ENCODE assay signal across 8 cellular contexts in the genomic region with DNA sequence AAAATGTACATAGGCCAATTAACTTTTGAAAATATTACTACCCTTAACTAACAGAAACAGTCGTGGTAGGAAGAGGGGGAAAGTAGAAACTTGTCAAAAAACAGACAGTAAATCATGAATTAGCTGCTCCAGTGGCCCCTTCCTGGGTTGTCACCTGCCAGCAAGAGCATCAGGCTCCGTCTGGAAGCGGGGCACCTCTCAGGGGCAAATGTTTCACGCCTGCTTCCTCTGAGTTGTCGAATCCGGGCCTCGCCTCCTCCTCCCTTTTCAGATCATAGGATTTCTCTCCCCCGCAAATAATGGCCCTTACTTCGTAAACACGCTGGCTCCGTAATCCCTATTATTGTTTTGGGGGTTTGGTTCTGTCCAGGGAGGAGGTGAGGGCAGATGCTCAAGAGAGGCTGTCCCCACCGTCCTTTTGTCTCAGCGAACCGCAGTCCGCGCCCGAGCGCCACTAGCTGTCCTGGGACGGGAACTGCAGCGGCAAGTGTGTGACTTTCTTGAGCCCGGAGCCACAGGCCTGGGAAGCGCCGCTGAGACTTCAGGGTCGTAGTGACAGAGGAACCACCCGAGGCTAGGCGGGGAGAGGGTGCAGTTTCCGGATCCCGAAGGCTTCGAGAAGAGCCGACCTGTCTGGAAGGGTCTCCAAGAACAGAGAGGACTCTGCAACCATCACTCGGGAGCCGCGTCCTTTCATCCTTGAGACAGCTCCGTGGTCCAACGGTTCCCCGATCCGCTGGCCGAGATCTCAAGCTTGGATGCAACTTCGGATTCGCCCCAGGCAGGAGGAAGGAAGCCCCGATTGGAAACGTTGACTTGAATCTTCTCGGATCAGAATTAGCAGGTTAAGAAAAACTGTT.
DNase-seq lines count a peak whose midpoint lies in the region; ATAC-seq, FAIRE-seq and TF ChIP-seq lines count a peak whose summit lies in the region.

No MANE protein-coding gene starts in this region.

- peak; percentile 61 for DNase-seq in GM12891 (ENCODE audit: insufficient read length, low spot score)
- DNase-seq in NCI-H1105 treated with DMSO at 0.1 percent for 48 hours (lab: John Stamatoyannopoulos, UW): peak; percentile 90
- DNase-seq in T-helper 1 cell: peak; percentile 33 to 84 (median 67)
- DNase-seq in amniotic epithelial cell (ENCODE audit: low read depth): peak; percentile 52
- peak; percentile 70 for DNase-seq in hepatic stellate cell (ENCODE audit: low spot score)
- DNase-seq in retinal pigment epithelial cell (ENCODE audit: low read depth): no peak
- DNase-seq in epidermal melanocyte (ENCODE audit: insufficient read length, low spot score): no peak

- TF ChIP-seq POLR2A in GM12891 (IDR thresholded peaks at IDR 0.05; ENCODE audit: low read depth, low read length): no peak

- ATAC-seq in HG02763 (IDR thresholded peaks at IDR 0.05; ENCODE audit: unreplicated experiment): peak; percentile 69

- peak; percentile 89 for FAIRE-seq in GM12891 (lab: Jason Lieb, UNC)

- TF ChIP-seq CTCF in retinal pigment epithelial cell (conservative IDR thresholded peaks at IDR 0.05; ENCODE audit: low read depth, low read length): peak; percentile 79

- H3K4me3 ChIP-seq in retinal pigment epithelial cell (ENCODE audit: low read length): peak overlapping the region; percentile 89

TF ChIP-seq in GM12891, 5 proteins besides CTCF, POLR2A, EP300 and RAD21:
- TF ChIP-seq POU2F2 (IDR thresholded peaks at IDR 0.05; ENCODE audit: low read depth, low read length): no peak
- no peak for TF ChIP-seq SPI1 (IDR thresholded peaks at IDR 0.05; ENCODE audit: low read depth, low read length)
- TF ChIP-seq POLR2AphosphoS5 (IDR thresholded peaks at IDR 0.05; ENCODE audit: low read depth, low read length): no peak
- TF ChIP-seq PAX5 (IDR thresholded peaks at IDR 0.05; ENCODE audit: insufficient read depth, low read length, severe bottlenecking): no peak
- no peak for TF ChIP-seq TAF1 (IDR thresholded peaks at IDR 0.05; ENCODE audit: low read depth, low read length)

Comparison
In these comparisons a context has a peak if more than half of its experiments do, and no peak if none do; other contexts are left out.
1. DNase-seq: peak in GM12891 (single experiment), NCI-H1105 treated with DMSO at 0.1 percent for 48 hours (single experiment), T-helper 1 cell (5 of 5), amniotic epithelial cell (single experiment) and hepatic stellate cell (single experiment); none in retinal pigment epithelial cell (single experiment) and epidermal melanocyte (single experiment).